ENCODE assay signal across 1 cellular context in the genomic region with DNA sequence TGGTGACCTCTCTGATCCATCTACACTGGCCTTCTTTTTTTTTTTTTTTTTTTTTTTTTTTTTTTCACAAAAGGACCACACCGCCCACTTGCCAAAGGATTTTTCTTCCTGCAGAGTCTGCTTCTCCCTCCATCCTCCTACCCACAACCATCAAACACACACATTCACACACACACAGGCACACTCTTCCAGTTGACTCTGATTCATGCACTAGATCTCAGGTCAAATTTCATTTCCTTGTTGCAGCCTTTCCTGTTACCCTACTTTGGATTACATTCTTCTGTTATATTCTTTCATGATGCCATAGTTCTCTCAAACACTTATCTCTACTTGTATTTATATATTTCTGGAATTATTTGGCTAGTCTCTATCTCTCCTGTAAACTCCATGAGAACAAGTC.
TF ChIP-seq lines count a peak whose summit lies in the region.

No MANE protein-coding gene starts in this region.

TF ChIP-seq in GM23338, 12 proteins besides CTCF, POLR2A, EP300 and RAD21:
- TF ChIP-seq, protein P1, sequence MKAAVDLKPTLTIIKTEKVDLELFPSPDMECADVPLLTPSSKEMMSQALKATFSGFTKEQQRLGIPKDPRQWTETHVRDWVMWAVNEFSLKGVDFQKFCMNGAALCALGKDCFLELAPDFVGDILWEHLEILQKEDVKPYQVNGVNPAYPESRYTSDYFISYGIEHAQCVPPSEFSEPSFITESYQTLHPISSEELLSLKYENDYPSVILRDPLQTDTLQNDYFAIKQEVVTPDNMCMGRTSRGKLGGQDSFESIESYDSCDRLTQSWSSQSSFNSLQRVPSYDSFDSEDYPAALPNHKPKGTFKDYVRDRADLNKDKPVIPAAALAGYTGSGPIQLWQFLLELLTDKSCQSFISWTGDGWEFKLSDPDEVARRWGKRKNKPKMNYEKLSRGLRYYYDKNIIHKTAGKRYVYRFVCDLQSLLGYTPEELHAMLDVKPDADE (IDR thresholded peaks at IDR 0.05): no peak
- no peak for TF ChIP-seq REST (IDR thresholded peaks at IDR 0.05; ENCODE audit: unreplicated experiment)
- no peak for TF ChIP-seq ZNF331 (CRISPR knock-in tag; IDR thresholded peaks at IDR 0.05; ENCODE audit: low read depth)
- TF ChIP-seq, protein P2, sequence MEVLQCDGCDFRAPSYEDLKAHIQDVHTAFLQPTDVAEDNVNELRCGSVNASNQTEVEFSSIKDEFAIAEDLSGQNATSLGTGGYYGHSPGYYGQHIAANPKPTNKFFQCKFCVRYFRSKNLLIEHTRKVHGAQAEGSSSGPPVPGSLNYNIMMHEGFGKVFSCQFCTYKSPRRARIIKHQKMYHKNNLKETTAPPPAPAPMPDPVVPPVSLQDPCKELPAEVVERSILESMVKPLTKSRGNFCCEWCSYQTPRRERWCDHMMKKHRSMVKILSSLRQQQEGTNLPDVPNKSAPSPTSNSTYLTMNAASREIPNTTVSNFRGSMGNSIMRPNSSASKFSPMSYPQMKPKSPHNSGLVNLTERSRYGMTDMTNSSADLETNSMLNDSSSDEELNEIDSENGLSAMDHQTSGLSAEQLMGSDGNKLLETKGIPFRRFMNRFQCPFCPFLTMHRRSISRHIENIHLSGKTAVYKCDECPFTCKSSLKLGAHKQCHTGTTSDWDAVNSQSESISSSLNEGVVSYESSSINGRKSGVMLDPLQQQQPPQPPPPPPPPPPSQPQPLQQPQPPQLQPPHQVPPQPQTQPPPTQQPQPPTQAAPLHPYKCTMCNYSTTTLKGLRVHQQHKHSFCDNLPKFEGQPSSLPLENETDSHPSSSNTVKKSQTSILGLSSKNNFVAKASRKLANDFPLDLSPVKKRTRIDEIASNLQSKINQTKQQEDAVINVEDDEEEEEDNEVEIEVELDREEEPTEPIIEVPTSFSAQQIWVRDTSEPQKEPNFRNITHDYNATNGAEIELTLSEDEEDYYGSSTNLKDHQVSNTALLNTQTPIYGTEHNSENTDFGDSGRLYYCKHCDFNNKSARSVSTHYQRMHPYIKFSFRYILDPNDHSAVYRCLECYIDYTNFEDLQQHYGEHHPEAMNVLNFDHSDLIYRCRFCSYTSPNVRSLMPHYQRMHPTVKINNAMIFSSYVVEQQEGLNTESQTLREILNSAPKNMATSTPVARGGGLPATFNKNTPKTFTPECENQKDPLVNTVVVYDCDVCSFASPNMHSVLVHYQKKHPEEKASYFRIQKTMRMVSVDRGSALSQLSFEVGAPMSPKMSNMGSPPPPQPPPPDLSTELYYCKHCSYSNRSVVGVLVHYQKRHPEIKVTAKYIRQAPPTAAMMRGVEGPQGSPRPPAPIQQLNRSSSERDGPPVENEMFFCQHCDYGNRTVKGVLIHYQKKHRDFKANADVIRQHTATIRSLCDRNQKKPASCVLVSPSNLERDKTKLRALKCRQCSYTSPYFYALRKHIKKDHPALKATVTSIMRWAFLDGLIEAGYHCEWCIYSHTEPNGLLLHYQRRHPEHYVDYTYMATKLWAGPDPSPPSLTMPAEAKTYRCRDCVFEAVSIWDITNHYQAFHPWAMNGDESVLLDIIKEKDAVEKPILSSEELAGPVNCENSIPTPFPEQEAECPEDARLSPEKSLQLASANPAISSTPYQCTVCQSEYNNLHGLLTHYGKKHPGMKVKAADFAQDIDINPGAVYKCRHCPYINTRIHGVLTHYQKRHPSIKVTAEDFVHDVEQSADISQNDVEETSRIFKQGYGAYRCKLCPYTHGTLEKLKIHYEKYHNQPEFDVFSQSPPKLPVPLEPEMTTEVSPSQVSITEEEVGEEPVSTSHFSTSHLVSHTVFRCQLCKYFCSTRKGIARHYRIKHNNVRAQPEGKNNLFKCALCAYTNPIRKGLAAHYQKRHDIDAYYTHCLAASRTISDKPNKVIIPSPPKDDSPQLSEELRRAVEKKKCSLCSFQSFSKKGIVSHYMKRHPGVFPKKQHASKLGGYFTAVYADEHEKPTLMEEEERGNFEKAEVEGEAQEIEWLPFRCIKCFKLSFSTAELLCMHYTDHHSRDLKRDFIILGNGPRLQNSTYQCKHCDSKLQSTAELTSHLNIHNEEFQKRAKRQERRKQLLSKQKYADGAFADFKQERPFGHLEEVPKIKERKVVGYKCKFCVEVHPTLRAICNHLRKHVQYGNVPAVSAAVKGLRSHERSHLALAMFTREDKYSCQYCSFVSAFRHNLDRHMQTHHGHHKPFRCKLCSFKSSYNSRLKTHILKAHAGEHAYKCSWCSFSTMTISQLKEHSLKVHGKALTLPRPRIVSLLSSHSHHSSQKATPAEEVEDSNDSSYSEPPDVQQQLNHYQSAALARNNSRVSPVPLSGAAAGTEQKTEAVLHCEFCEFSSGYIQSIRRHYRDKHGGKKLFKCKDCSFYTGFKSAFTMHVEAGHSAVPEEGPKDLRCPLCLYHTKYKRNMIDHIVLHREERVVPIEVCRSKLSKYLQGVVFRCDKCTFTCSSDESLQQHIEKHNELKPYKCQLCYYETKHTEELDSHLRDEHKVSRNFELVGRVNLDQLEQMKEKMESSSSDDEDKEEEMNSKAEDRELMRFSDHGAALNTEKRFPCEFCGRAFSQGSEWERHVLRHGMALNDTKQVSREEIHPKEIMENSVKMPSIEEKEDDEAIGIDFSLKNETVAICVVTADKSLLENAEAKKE (CRISPR knock-in tag; IDR thresholded peaks at IDR 0.05): no peak
- TF ChIP-seq CREB1 (CRISPR knock-in tag; IDR thresholded peaks at IDR 0.05; ENCODE audit: low read depth): no peak
- TF ChIP-seq STAT1 (IDR thresholded peaks at IDR 0.05; ENCODE audit: unreplicated experiment): no peak
- no peak for TF ChIP-seq NANOG (IDR thresholded peaks at IDR 0.05; ENCODE audit: borderline replicate concordance)
- no peak for TF ChIP-seq EZH2phosphoT487 (IDR thresholded peaks at IDR 0.05; ENCODE audit: unreplicated experiment)
- no peak for TF ChIP-seq JUNB (IDR thresholded peaks at IDR 0.05; ENCODE audit: unreplicated experiment)
- no peak for TF ChIP-seq ZNF114 (CRISPR knock-in tag; IDR thresholded peaks at IDR 0.05)
- no peak for TF ChIP-seq POLR2AphosphoS5 (IDR thresholded peaks at IDR 0.05; ENCODE audit: low read depth)
- no peak for TF ChIP-seq EZH2 (IDR thresholded peaks at IDR 0.05; ENCODE audit: low read depth, unreplicated experiment)
